In genomic region chr10:71555087-71555728, GRCh38 we compare ENCODE assay signal across 22 cellular contexts.
"Had no signal": no experiment of that assay in that cellular context is flagged by ENCODE, and none has a peak within 500 bp of the region (broad histone marks: within the 10 kb centered on the region; RNA-seq: fewer than 3 reads in every experiment).

No MANE protein-coding gene starts in this region.

- H3K27ac Mint-ChIP-seq: activated naive CD4-positive, alpha-beta T cell treated with anti-CD3 and anti-CD28 coated beads, Interleukin-2, amount 10 ng/mL, durations not matched to agents 7 days and 5 days; T-helper 1 cell treated with Interleukin-12 subunit alpha and Interleukin-12 subunit beta and Interleukin-4 antibody, amounts not matched to agents 30 μg/mL and 1 μg/mL, for 36 hours had no signal

- H3K9me3 ChIP-seq: ascending aorta, body of pancreas, Peyer's patch had no signal

- H3K27ac ChIP-seq: ascending aorta, body of pancreas, Peyer's patch, RWPE1 had no signal

- H3K36me3 ChIP-seq: ascending aorta, Peyer's patch had no signal

- H3K4me3 Mint-ChIP-seq: activated CD4-positive, alpha-beta T cell treated with anti-CD3 and anti-CD28 coated beads, Interleukin-2, amount 10 ng/mL, durations not matched to agents 24 days and 14 days; activated naive CD4-positive, alpha-beta T cell treated with anti-CD3 and anti-CD28 coated beads, Interleukin-2, amount 10 ng/mL, durations not matched to agents 7 days and 5 days; activated T-cell treated with anti-CD3 and anti-CD28 coated beads, Interleukin-2, amount 50 U/mL, for 4 hours; T-helper 1 cell treated with Interleukin-12 subunit alpha and Interleukin-12 subunit beta and Interleukin-4 antibody, amounts not matched to agents 30 μg/mL and 1 μg/mL, for 36 hours had no signal

- DNase-seq: activated CD4-positive, alpha-beta T cell treated with anti-CD3 and anti-CD28 coated beads, Interleukin-2, amount 10 ng/mL, durations not matched to agents 24 days and 14 days; activated CD4-positive, alpha-beta T cell treated with anti-CD3 and anti-CD28 coated beads, Interleukin-2, amount 50 U/mL, for 48 hours; activated CD8-positive, alpha-beta memory T cell treated with anti-CD3 and anti-CD28 coated beads for 24 hours; activated gamma-delta T cell treated with Interleukin-2 at 50 U/mL for 16 hours; activated naive CD4-positive, alpha-beta T cell treated with anti-CD3 and anti-CD28 coated beads, Interleukin-2, amount 10 ng/mL, durations not matched to agents 7 days and 5 days; activated T-cell treated with anti-CD3 and anti-CD28 coated beads, Interleukin-2, amount 50 U/mL, for 4 hours; amniotic stem cell; body of pancreas; Karpas-422; NCI-H1048; NCI-H146; NCI-H187 treated with DMSO at 0.1 percent for 48 hours; NCI-H2081 treated with DMSO at 0.1 percent for 48 hours; NCI-H446; NCI-H524; Peyer's patch; SHP77 treated with DMSO at 0.1 percent for 48 hours had no signal

- H3K4me1 Mint-ChIP-seq: activated naive CD4-positive, alpha-beta T cell treated with anti-CD3 and anti-CD28 coated beads, Interleukin-2, amount 10 ng/mL, durations not matched to agents 7 days and 5 days had no signal

- ATAC-seq: activated CD4-positive, CD25-positive, alpha-beta regulatory T cell treated with anti-CD3 and anti-CD28 coated beads, Interleukin-2, amount 50 U/mL, for 24 hours; activated T-cell treated with anti-CD3 and anti-CD28 coated beads, Interleukin-2, amount 50 U/mL, for 4 hours; body of pancreas had no signal

- H3K4me3 ChIP-seq: ascending aorta, body of pancreas, K562, Peyer's patch had no signal

- H3K4me1 ChIP-seq: ascending aorta, body of pancreas, Peyer's patch had no signal

- H3K36me3 Mint-ChIP-seq: activated naive CD4-positive, alpha-beta T cell treated with anti-CD3 and anti-CD28 coated beads, Interleukin-2, amount 10 ng/mL, durations not matched to agents 7 days and 5 days had no signal

- H3K27me3 ChIP-seq: ascending aorta, body of pancreas, Peyer's patch had no signal

- H3K9me3 Mint-ChIP-seq: activated CD4-positive, alpha-beta T cell treated with anti-CD3 and anti-CD28 coated beads, Interleukin-2, amount 10 ng/mL, durations not matched to agents 24 days and 14 days; activated naive CD4-positive, alpha-beta T cell treated with anti-CD3 and anti-CD28 coated beads, Interleukin-2, amount 10 ng/mL, durations not matched to agents 7 days and 5 days; T-helper 1 cell treated with Interleukin-12 subunit alpha and Interleukin-12 subunit beta and Interleukin-4 antibody, amounts not matched to agents 30 μg/mL and 1 μg/mL, for 36 hours had no signal
